10 cellular contexts compared by ENCODE assay signal in the genomic region with DNA sequence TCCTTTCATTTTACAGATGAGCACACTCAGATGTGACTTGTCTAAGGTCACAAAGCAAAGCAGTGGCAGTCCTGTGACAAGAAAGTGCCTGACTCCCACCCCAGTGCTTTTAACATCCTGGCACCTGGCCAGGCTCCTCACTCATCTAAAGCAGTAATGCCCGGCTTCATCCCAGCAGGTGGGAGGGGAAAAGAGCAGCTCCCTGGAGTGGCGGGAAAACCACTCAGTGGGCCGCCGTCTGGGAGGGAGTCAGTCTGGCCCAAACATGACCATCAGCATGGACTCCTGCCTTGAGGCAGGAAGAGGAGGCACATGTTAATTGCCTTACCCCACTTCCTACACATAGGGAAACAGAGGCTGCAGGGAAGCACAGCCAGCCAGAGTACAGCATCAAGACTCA.
DNase-seq lines count a peak whose midpoint lies in the region; ATAC-seq and TF ChIP-seq lines count a peak whose summit lies in the region.
"Had no signal": no experiment of that assay in that cellular context is flagged by ENCODE, and none has a peak within 500 bp of the region (broad histone marks: within the 10 kb centered on the region; RNA-seq: fewer than 3 reads in every experiment).

No MANE protein-coding gene starts in this region.

- H3K4me3 Mint-ChIP-seq in T-helper 1 cell treated with Interleukin-12 subunit alpha and Interleukin-12 subunit beta and Interleukin-4 antibody, amounts not matched to agents 30 μg/mL and 1 μg/mL, for 36 hours: peak overlapping the region; percentile 18
- peak overlapping the region; percentile 85 for H3K4me3 Mint-ChIP-seq in stimulated activated effector memory CD8-positive, alpha-beta T cell treated with anti-CD3 and anti-CD28 coated beads, Interleukin-12 subunit alpha, Interleukin-12 subunit beta, amount 100 ng/mL, for 72 hours
- H3K4me3 Mint-ChIP-seq: activated naive CD4-positive, alpha-beta T cell treated with anti-CD3 and anti-CD28 coated beads, Interleukin-2, amount 50 U/mL, for 24 hours had no signal

- no peak for ATAC-seq in stimulated activated effector memory CD8-positive, alpha-beta T cell treated with anti-CD3 and anti-CD28 coated beads, Interleukin-12 subunit alpha, Interleukin-12 subunit beta, amount 100 ng/mL, for 72 hours
- no peak for ATAC-seq in GM19463 (IDR thresholded peaks at IDR 0.05; ENCODE audit: unreplicated experiment)

- TF ChIP-seq CTCF in coronary artery (IDR thresholded peaks at IDR 0.05): no peak

- H3K27ac Mint-ChIP-seq in T-helper 1 cell treated with Interleukin-12 subunit alpha and Interleukin-12 subunit beta and Interleukin-4 antibody, amounts not matched to agents 30 μg/mL and 1 μg/mL, for 36 hours: no peak overlapping the region
- H3K27ac Mint-ChIP-seq in stimulated activated effector memory CD8-positive, alpha-beta T cell treated with anti-CD3 and anti-CD28 coated beads, Interleukin-12 subunit alpha, Interleukin-12 subunit beta, amount 100 ng/mL, for 72 hours: no peak overlapping the region
- H3K27ac Mint-ChIP-seq: activated naive CD4-positive, alpha-beta T cell treated with anti-CD3 and anti-CD28 coated beads, Interleukin-2, amount 50 U/mL, for 24 hours; memory B cell had no signal

- no peaks in the 10 kb centered on the region for H3K36me3 Mint-ChIP-seq in T-helper 1 cell treated with Interleukin-12 subunit alpha and Interleukin-12 subunit beta and Interleukin-4 antibody, amounts not matched to agents 30 μg/mL and 1 μg/mL, for 36 hours (ENCODE audit: low read depth)
- no peaks in the 10 kb centered on the region for H3K36me3 Mint-ChIP-seq in stimulated activated effector memory CD8-positive, alpha-beta T cell treated with anti-CD3 and anti-CD28 coated beads, Interleukin-12 subunit alpha, Interleukin-12 subunit beta, amount 100 ng/mL, for 72 hours
- H3K36me3 Mint-ChIP-seq: activated naive CD4-positive, alpha-beta T cell treated with anti-CD3 and anti-CD28 coated beads, Interleukin-2, amount 50 U/mL, for 24 hours had no signal

- peak overlapping the region in 1 of 2 donors; percentile 89 for H3K27ac ChIP-seq in coronary artery

- H3K9me3 Mint-ChIP-seq in T-helper 1 cell treated with Interleukin-12 subunit alpha and Interleukin-12 subunit beta and Interleukin-4 antibody, amounts not matched to agents 30 μg/mL and 1 μg/mL, for 36 hours: no peaks in the 10 kb centered on the region
- no peaks in the 10 kb centered on the region for H3K9me3 Mint-ChIP-seq in stimulated activated effector memory CD8-positive, alpha-beta T cell treated with anti-CD3 and anti-CD28 coated beads, Interleukin-12 subunit alpha, Interleukin-12 subunit beta, amount 100 ng/mL, for 72 hours
- H3K9me3 Mint-ChIP-seq: activated naive CD4-positive, alpha-beta T cell treated with anti-CD3 and anti-CD28 coated beads, Interleukin-2, amount 50 U/mL, for 24 hours; memory B cell had no signal

- peaks cover 28% of the 10 kb centered on the region for H3K27me3 Mint-ChIP-seq in T-helper 1 cell treated with Interleukin-12 subunit alpha and Interleukin-12 subunit beta and Interleukin-4 antibody, amounts not matched to agents 30 μg/mL and 1 μg/mL, for 36 hours (ENCODE audit: low read depth)

- peak overlapping the region; percentile 95 for H3K4me3 ChIP-seq in coronary artery

- no peak for DNase-seq in T-helper 1 cell
- DNase-seq in NCI-H2171 treated with DMSO at 0.1 percent for 48 hours (lab: John Stamatoyannopoulos, UW): peak; percentile 76
- no peak for DNase-seq in coronary artery (ENCODE audit: low spot score)
- DNase-seq in stimulated activated effector memory CD8-positive, alpha-beta T cell treated with anti-CD3 and anti-CD28 coated beads, Interleukin-12 subunit alpha, Interleukin-12 subunit beta, amount 100 ng/mL, for 72 hours (ENCODE audit: low spot score in 2 of 2): no peak
- DNase-seq in UCSD-AML1 (lab: John Stamatoyannopoulos, UW; ENCODE audit: unreplicated experiment): no peak
- no peak for DNase-seq in SW480 (ENCODE audit: low spot score)

- H3K4me1 Mint-ChIP-seq in T-helper 1 cell treated with Interleukin-12 subunit alpha and Interleukin-12 subunit beta and Interleukin-4 antibody, amounts not matched to agents 30 μg/mL and 1 μg/mL, for 36 hours (ENCODE audit: low read depth): peaks cover 27% of the 10 kb centered on the region
- peaks cover 46% of the 10 kb centered on the region for H3K4me1 Mint-ChIP-seq in stimulated activated effector memory CD8-positive, alpha-beta T cell treated with anti-CD3 and anti-CD28 coated beads, Interleukin-12 subunit alpha, Interleukin-12 subunit beta, amount 100 ng/mL, for 72 hours
